In the genomic region with DNA sequence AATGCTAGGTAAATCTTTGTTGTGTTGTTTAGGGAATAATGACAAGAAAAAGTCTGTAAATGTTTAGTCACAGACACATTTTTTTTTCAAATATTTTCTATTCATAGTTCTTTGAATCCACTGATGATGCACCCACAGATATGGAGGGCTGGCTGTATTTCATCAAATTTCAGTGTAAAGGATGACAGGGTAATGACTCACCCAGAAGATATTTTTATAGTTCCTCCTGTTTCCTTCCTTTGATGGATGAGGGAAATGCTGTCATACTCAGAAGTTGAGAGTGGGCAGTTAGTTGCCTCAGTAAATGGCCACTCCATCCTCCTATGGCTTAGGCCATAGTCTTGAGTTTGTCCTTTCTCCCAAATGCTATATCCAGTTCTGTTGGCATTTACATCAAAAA, we compare ENCODE assay signal across 8 cellular contexts.
DNase-seq lines count a peak whose midpoint lies in the region; ATAC-seq and TF ChIP-seq lines count a peak whose summit lies in the region.

No MANE protein-coding gene starts in this region.

- H3K4me1 ChIP-seq in BLaER1 treated with 17β-estradiol and CSF1 and Interleukin-3, amounts not matched to agents 10 nM and 100 nM: peaks cover 39 to 71% (median 50%) of the 10 kb centered on the region in 10 experiments
- no peaks in the 10 kb centered on the region for H3K4me1 ChIP-seq in right lobe of liver

- H3K9ac ChIP-seq in BLaER1 treated with 17β-estradiol and CSF1 and Interleukin-3, amounts not matched to agents 10 nM and 100 nM: no peak overlapping the region

- no peak for TF ChIP-seq POLR2A in right lobe of liver (IDR thresholded peaks at IDR 0.05)

- DNase-seq in Kasumi-1 (lab: John Stamatoyannopoulos, UW) (peak; percentile 16 to 17), amniotic stem cell (lab: John Stamatoyannopoulos, UW) (peak; percentile 58), right lobe of liver (no peak), NCI-H128 (lab: John Stamatoyannopoulos, UW; ENCODE audit: unreplicated experiment) (no peak)
- no peak for DNase-seq in activated CD8-positive, alpha-beta memory T cell treated with anti-CD3 and anti-CD28 coated beads, Interleukin-2, amount 50 U/mL, for 48 hours

- H3K27ac ChIP-seq in BLaER1 treated with 17β-estradiol and CSF1 and Interleukin-3, amounts not matched to agents 10 nM and 100 nM: peak overlapping the region in 9 of 11 experiments; percentile 14 to 72 (median 56); a peak in 16 of 22 replicates
- H3K27ac ChIP-seq in right lobe of liver: no peak overlapping the region

- H3K4me2 ChIP-seq in BLaER1 treated with 17β-estradiol and CSF1 and Interleukin-3, amounts not matched to agents 10 nM and 100 nM: peak overlapping the region; percentile 15 to 81 (median 67)

- H3K27me3 ChIP-seq in BLaER1 treated with 17β-estradiol and CSF1 and Interleukin-3, amounts not matched to agents 10 nM and 100 nM: no peaks in the 10 kb centered on the region
- no peaks in the 10 kb centered on the region for H3K27me3 ChIP-seq in right lobe of liver

- intact Hi-C loops in right lobe of liver (cut with DNase I): no loop called here

- no peak overlapping the region for H3K4me3 ChIP-seq in BLaER1 treated with 17β-estradiol and CSF1 and Interleukin-3, amounts not matched to agents 10 nM and 100 nM
- no peak overlapping the region for H3K4me3 ChIP-seq in right lobe of liver

- peaks cover 0 to 13% (median 0%) of the 10 kb centered on the region in 11 experiments; a peak in 9 of 22 replicates for H3K9me3 ChIP-seq in BLaER1 treated with 17β-estradiol and CSF1 and Interleukin-3, amounts not matched to agents 10 nM and 100 nM (replicated peaks in 1 of 11)
- H3K9me3 ChIP-seq in right lobe of liver: no peaks in the 10 kb centered on the region

- no peak for TF ChIP-seq CTCF in right lobe of liver (IDR thresholded peaks at IDR 0.05)

- H3K36me3 ChIP-seq in BLaER1 treated with 17β-estradiol and CSF1 and Interleukin-3, amounts not matched to agents 10 nM and 100 nM: peaks cover 0 to 18% (median 7%) of the 10 kb centered on the region in 11 experiments; a peak in 8 of 22 replicates
- no peaks in the 10 kb centered on the region for H3K36me3 ChIP-seq in right lobe of liver

- H4K20me1 ChIP-seq in BLaER1 treated with 17β-estradiol and CSF1 and Interleukin-3, amounts not matched to agents 10 nM and 100 nM: no peaks in the 10 kb centered on the region

- ATAC-seq in right lobe of liver (peak; percentile 15 to 79 (median 54)), HG02870 (IDR thresholded peaks at IDR 0.05; ENCODE audit: unreplicated experiment) (no peak), HG02852 (IDR thresholded peaks at IDR 0.05; ENCODE audit: unreplicated experiment) (no peak)

Comparison
In these comparisons a context has a peak if more than half of its experiments do, and no peak if none do; other contexts are left out.
1. H3K27ac ChIP-seq: peak in BLaER1 treated with 17β-estradiol and CSF1 and Interleukin-3, amounts not matched to agents 10 nM and 100 nM (9 of 11); none in right lobe of liver (0 of 3).
2. DNase-seq: peak in Kasumi-1 (2 of 2) and amniotic stem cell (single experiment); none in right lobe of liver (0 of 3), activated CD8-positive, alpha-beta memory T cell treated with anti-CD3 and anti-CD28 coated beads, Interleukin-2, amount 50 U/mL, for 48 hours (single experiment) and NCI-H128 (single experiment).
3. ATAC-seq: peak in right lobe of liver (4 of 4); none in HG02870 (single experiment) and HG02852 (single experiment).